In genomic region chr1:147723691-147724323, GRCh38 we compare ENCODE assay signal across 8 cellular contexts. TPM values are rescaled to one million over a fixed set of nuclear protein-coding genes. Genes with fewer than 3 reads are reported as not detected.
DNase-seq lines count a peak whose midpoint lies in the region; ATAC-seq and TF ChIP-seq lines count a peak whose summit lies in the region.

No MANE protein-coding gene starts in this region.

- no peaks in the 10 kb centered on the region for H3K36me3 ChIP-seq in ovary

- no peaks in the 10 kb centered on the region for H3K27me3 ChIP-seq in ovary

- intact Hi-C loops in activated CD8-positive, alpha-beta T cell treated with anti-CD3 and anti-CD28 coated beads for 36 hours (cut with micrococcal nuclease), result loop anchor here (5.0 kb wide), 1 partner anchor 168 kb away; no protein-coding TSS in a partner anchor
- intact Hi-C loops in ovary (cut with DNase I), result loop anchor here in 1 of 4 donors (5.0 kb wide), 1 partner anchor 168 kb away; no protein-coding TSS in a partner anchor

- no peaks in the 10 kb centered on the region for H3K9me3 ChIP-seq in ovary

- in situ Hi-C loops in KBM-7 (cut with MboI; ENCODE audit: low pct_unique_long_range_greater_than_20kb, low sequenced_read_pairs), result no loop called here

- 37 to 43% (median 38%) methylated on average over 7 of the region's 7 CpGs for WGBS in ovary, 3 donors

- no peaks in the 10 kb centered on the region for H3K9me3 Mint-ChIP-seq in activated CD8-positive, alpha-beta T cell treated with anti-CD3 and anti-CD28 coated beads for 36 hours
- H3K9me3 Mint-ChIP-seq in stimulated activated naive B cell treated with anti-CD40 and anti-IgM and Interleukin-4, amounts not matched to agents 10 μg/mL and 1 μg/mL and 100 μg/mL, for 72 hours, result peaks cover 3% of the 10 kb centered on the region in 2 donors

- no peak overlapping the region for H3K27ac Mint-ChIP-seq in activated CD8-positive, alpha-beta T cell treated with anti-CD3 and anti-CD28 coated beads for 36 hours
- no peak overlapping the region for H3K27ac Mint-ChIP-seq in stimulated activated naive B cell treated with anti-CD40 and anti-IgM and Interleukin-4, amounts not matched to agents 10 μg/mL and 1 μg/mL and 100 μg/mL, for 72 hours

- CTCF ChIA-PET in activated CD8-positive, alpha-beta T cell treated with anti-CD3 and anti-CD28 coated beads for 36 hours (lab: Charles Lee), result interaction anchor here (0.9 to 1.9 kb wide), 4 partner anchors 22 to 169 kb away, joined by 3 to 18 read pairs (median 5); no protein-coding TSS in a partner anchor
- CTCF ChIA-PET in GM10248 (lab: Yijun Ruan, JAX), result interaction anchor here (1.2 to 1.4 kb wide), 2 partner anchors 19 to 169 kb away, joined by 3 read pairs; no protein-coding TSS in a partner anchor

- peak; percentile 65 for ATAC-seq in activated CD8-positive, alpha-beta T cell treated with anti-CD3 and anti-CD28 coated beads for 36 hours
- ATAC-seq in stimulated activated naive B cell treated with anti-CD40 and anti-IgM and Interleukin-4, amounts not matched to agents 10 μg/mL and 1 μg/mL and 100 μg/mL, for 72 hours (replicated peaks), result peak; percentile 60 to 63
- ATAC-seq in HG02588 (IDR thresholded peaks at IDR 0.05; ENCODE audit: unreplicated experiment), result no peak

- no peak for TF ChIP-seq CTCF in activated CD8-positive, alpha-beta T cell treated with anti-CD3 and anti-CD28 coated beads for 36 hours (IDR thresholded peaks at IDR 0.05)
- no peak for TF ChIP-seq CTCF in ovary (IDR thresholded peaks at IDR 0.05)
- no peak for TF ChIP-seq CTCF in GM10248 (IDR thresholded peaks at IDR 0.05; ENCODE audit: control extremely low read depth, extremely low read depth, low read depth, missing control alignments)

- DNase-seq in DMS53 (lab: John Stamatoyannopoulos, UW) (peak; percentile 85), KBM-7 (peak; percentile 7), iPS DF 19.7 (ENCODE audit: low read depth, low spot score) (peak; percentile 63), ovary (no peak), GM10248 (ENCODE audit: extremely low spot score) (no peak)
- peak; percentile 27 for DNase-seq in activated CD8-positive, alpha-beta T cell treated with anti-CD3 and anti-CD28 coated beads for 36 hours
- no peak for DNase-seq in stimulated activated naive B cell treated with anti-CD40 and anti-IgM and Interleukin-4, amounts not matched to agents 10 μg/mL and 1 μg/mL and 100 μg/mL, for 72 hours

- H3K4me3 Mint-ChIP-seq in activated CD8-positive, alpha-beta T cell treated with anti-CD3 and anti-CD28 coated beads for 36 hours, result no peak overlapping the region
- no peak overlapping the region for H3K4me3 Mint-ChIP-seq in stimulated activated naive B cell treated with anti-CD40 and anti-IgM and Interleukin-4, amounts not matched to agents 10 μg/mL and 1 μg/mL and 100 μg/mL, for 72 hours

- TF ChIP-seq EP300 in ovary (IDR thresholded peaks at IDR 0.05), result no peak

- POLR2A ChIA-PET in activated CD8-positive, alpha-beta T cell treated with anti-CD3 and anti-CD28 coated beads for 36 hours (lab: Charles Lee), result no interaction called here
- POLR2A ChIA-PET in GM10248 (lab: Yijun Ruan, JAX), result no interaction called here

- no peaks in the 10 kb centered on the region for H3K4me1 ChIP-seq in ovary (ENCODE audit: insufficient read depth)

- peaks cover 18% of the 10 kb centered on the region for H3K27me3 Mint-ChIP-seq in activated CD8-positive, alpha-beta T cell treated with anti-CD3 and anti-CD28 coated beads for 36 hours
- H3K27me3 Mint-ChIP-seq in stimulated activated naive B cell treated with anti-CD40 and anti-IgM and Interleukin-4, amounts not matched to agents 10 μg/mL and 1 μg/mL and 100 μg/mL, for 72 hours, result peaks cover 9 to 23% of the 10 kb centered on the region in 2 donors

- H3K4me3 ChIP-seq in ovary, result no peak overlapping the region

- TF ChIP-seq POLR2A in ovary (IDR thresholded peaks at IDR 0.05), result no peak

- no peaks in the 10 kb centered on the region for H3K36me3 Mint-ChIP-seq in activated CD8-positive, alpha-beta T cell treated with anti-CD3 and anti-CD28 coated beads for 36 hours (ENCODE audit: low read depth)
- peaks cover 4 to 5% of the 10 kb centered on the region in 2 donors for H3K36me3 Mint-ChIP-seq in stimulated activated naive B cell treated with anti-CD40 and anti-IgM and Interleukin-4, amounts not matched to agents 10 μg/mL and 1 μg/mL and 100 μg/mL, for 72 hours

- no peaks in the 10 kb centered on the region for H3K4me1 Mint-ChIP-seq in activated CD8-positive, alpha-beta T cell treated with anti-CD3 and anti-CD28 coated beads for 36 hours (ENCODE audit: low read depth)
- no peaks in the 10 kb centered on the region for H3K4me1 Mint-ChIP-seq in stimulated activated naive B cell treated with anti-CD40 and anti-IgM and Interleukin-4, amounts not matched to agents 10 μg/mL and 1 μg/mL and 100 μg/mL, for 72 hours

- H3K27ac ChIP-seq in ovary, result no peak overlapping the region

RNA-seq across cellular contexts. Expression of gene GJA5, which starts 36.6 kb away (rescaled TPM):
- not detected for total RNA-seq in activated CD8-positive, alpha-beta T cell treated with anti-CD3 and anti-CD28 coated beads for 36 hours
- 10 to 100 TPM in 1 of 7 donors, 1 to 10 TPM in 6; 1.4 to 16.2 (median 5.4) TPM for total RNA-seq in ovary
- 10 to 100 TPM; 10.6 to 27.5 TPM for polyA plus RNA-seq in ovary

RNA-seq across cellular contexts. Expression of gene ACP6, which starts 53.5 kb away (rescaled TPM):
- total RNA-seq in activated CD8-positive, alpha-beta T cell treated with anti-CD3 and anti-CD28 coated beads for 36 hours, result 10 to 100 TPM; 16.9 to 20.9 TPM
- 10 to 100 TPM; 14.5 to 23.8 (median 17.8) TPM for total RNA-seq in ovary
- polyA plus RNA-seq in ovary, result 10 to 100 TPM in 1 of 2 donors, 1 to 10 TPM in 1; 8.0 to 28.1 TPM

Comparison
In these comparisons a context has a peak if more than half of its experiments do, and no peak if none do; other contexts are left out.
1. DNase-seq: peak in DMS53 (single experiment), KBM-7 (single experiment), activated CD8-positive, alpha-beta T cell treated with anti-CD3 and anti-CD28 coated beads for 36 hours (single experiment) and iPS DF 19.7 (single experiment); none in stimulated activated naive B cell treated with anti-CD40 and anti-IgM and Interleukin-4, amounts not matched to agents 10 μg/mL and 1 μg/mL and 100 μg/mL, for 72 hours (single experiment), ovary (0 of 5) and GM10248 (single experiment).